ENCODE assay signal across 14 cellular contexts in the genomic region with DNA sequence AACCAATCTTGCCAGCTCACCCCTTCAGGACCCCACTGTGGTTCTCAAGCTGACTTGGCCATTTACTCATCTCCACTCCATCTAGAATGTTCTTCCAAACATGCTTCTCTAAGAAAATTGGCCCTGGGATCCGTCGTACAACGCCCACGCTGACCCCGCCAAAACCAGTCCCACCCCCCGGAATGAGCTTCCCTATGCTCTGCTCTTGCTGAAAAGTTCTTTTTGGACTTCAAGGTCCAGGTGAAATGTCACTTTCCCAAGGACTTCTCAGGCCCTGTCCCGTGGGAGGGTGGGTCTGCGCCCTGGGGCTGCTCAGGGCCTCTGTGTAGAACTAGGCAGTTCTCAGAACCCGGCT. TPM values are rescaled to one million over a fixed set of nuclear protein-coding genes. Genes with fewer than 3 reads are reported as not detected.
A peak's percentile ranks its signal among the peaks of the same experiment; 100 is the strongest.
DNase-seq lines count a peak whose midpoint lies in the region; ATAC-seq, FAIRE-seq and TF ChIP-seq lines count a peak whose summit lies in the region.
"Had no signal": no experiment of that assay in that cellular context is flagged by ENCODE, and none has a peak within 500 bp of the region (broad histone marks: within the 10 kb centered on the region; RNA-seq: fewer than 3 reads in every experiment).

No MANE protein-coding gene starts in this region.

- peaks cover 11% of the 10 kb centered on the region for H3K4me1 ChIP-seq in A549
- peaks cover 13% of the 10 kb centered on the region for H3K4me1 ChIP-seq in GM23248 (ENCODE audit: insufficient read depth)
- H3K4me1 ChIP-seq in mesenchymal stem cell (ENCODE audit: control insufficient read depth, insufficient read depth, low read depth, low read length) = peaks cover 32% of the 10 kb centered on the region

- no peak for TF ChIP-seq POLR2A in A549 (IDR thresholded peaks at IDR 0.05; ENCODE audit: low read length)

- in situ Hi-C loops in GM23248 (cut with MboI) = no loop called here

- no peaks in the 10 kb centered on the region for H3F3A ChIP-seq in GM23248 (ENCODE audit: insufficient read depth)

- no peaks in the 10 kb centered on the region for H3K36me3 Mint-ChIP-seq in activated CD4-positive, alpha-beta memory T cell treated with anti-CD3 and anti-CD28 coated beads, Interleukin-2, amount 10 ng/mL, durations not matched to agents 7 days and 5 days (ENCODE audit: low read depth)

- 92% methylated on average over 9 of the region's 9 CpGs for WGBS in A549 (ENCODE audit: missing lambda C conversion rate)
- 68 to 69% methylated on average over 9 of the region's 9 CpGs for WGBS in GM23248 (ENCODE audit: low coverage in 1 of 2, low lambda C conversion rate in 2 of 2, missing lambda C conversion rate in 2 of 2), 2 experiments
- whole genome bisulfite sequencing in mesenchymal stem cell = 80% methylated on average over 9 of the region's 9 CpGs

- no peak overlapping the region for H2BK5ac ChIP-seq in mesenchymal stem cell (ENCODE audit: low read depth, low read length, poor library complexity, severe bottlenecking)

- H3K9me2 ChIP-seq in GM23248 (ENCODE audit: insufficient read depth) = no peaks in the 10 kb centered on the region

- no peak overlapping the region for H3K4me3 Mint-ChIP-seq in activated CD4-positive, alpha-beta memory T cell treated with anti-CD3 and anti-CD28 coated beads, Interleukin-2, amount 10 ng/mL, durations not matched to agents 7 days and 5 days
- H3K4me3 Mint-ChIP-seq: CD4-positive, alpha-beta T cell had no signal

- TF ChIP-seq CTCF in A549 (IDR thresholded peaks at IDR 0.05) (no peak), WERI-Rb-1 (IDR thresholded peaks at IDR 0.05; ENCODE audit: low read depth, low read length) (no peak)

- peak overlapping the region; percentile 80 for H2AK5ac ChIP-seq in mesenchymal stem cell (ENCODE audit: low read length, severe bottlenecking)

- no peaks in the 10 kb centered on the region for H3K9me3 Mint-ChIP-seq in activated CD4-positive, alpha-beta memory T cell treated with anti-CD3 and anti-CD28 coated beads, Interleukin-2, amount 10 ng/mL, durations not matched to agents 7 days and 5 days
- H3K9me3 Mint-ChIP-seq: CD4-positive, alpha-beta T cell had no signal

- H3K23ac ChIP-seq in mesenchymal stem cell (ENCODE audit: low read length in 2 of 2) = no peak overlapping the region

- H3K4me1 Mint-ChIP-seq in activated CD4-positive, alpha-beta memory T cell treated with anti-CD3 and anti-CD28 coated beads, Interleukin-2, amount 10 ng/mL, durations not matched to agents 7 days and 5 days = peaks cover 4% of the 10 kb centered on the region

- H3K27ac ChIP-seq in A549 = peak overlapping the region; percentile 65 to 84; a peak in 5 of 6 replicates
- no peak overlapping the region for H3K27ac ChIP-seq in GM23248
- peak overlapping the region; percentile 20; the same call in 1 of the 2 replicates for H3K27ac ChIP-seq in WERI-Rb-1
- no peak overlapping the region for H3K27ac ChIP-seq in mesenchymal stem cell (ENCODE audit: low read length, poor library complexity, severe bottlenecking)

- H3K14ac ChIP-seq in mesenchymal stem cell (ENCODE audit: low read length in 2 of 2) = no peak overlapping the region

- no peak for TF ChIP-seq EP300 in A549 (IDR thresholded peaks at IDR 0.05)

- H3K27me3 ChIP-seq in GM23248 (replicated peaks; ENCODE audit: insufficient read depth) (no peaks in the 10 kb centered on the region), WERI-Rb-1 (ENCODE audit: insufficient read depth, low read depth, severe bottlenecking) (no peaks in the 10 kb centered on the region), mesenchymal stem cell (ENCODE audit: control insufficient read depth in 1 of 2, insufficient read depth in 1 of 2, low read length in 2 of 2) (no peaks in the 10 kb centered on the region)

- peak overlapping the region; percentile 96 for H2BK120ac ChIP-seq in mesenchymal stem cell (ENCODE audit: low read depth, low read length)

- peak overlapping the region; percentile 80 for H2BK15ac ChIP-seq in mesenchymal stem cell (ENCODE audit: low read depth, poor library complexity, severe bottlenecking)

- H3K79me2 ChIP-seq in GM23248 (ENCODE audit: insufficient read depth) = no peaks in the 10 kb centered on the region; the same call in 1 of the 2 replicates

- no peak overlapping the region; the same call in 2 of the 3 replicates for H3K4me2 ChIP-seq in A549
- H3K4me2 ChIP-seq in GM23248 (ENCODE audit: unreplicated experiment) = no peak overlapping the region
- no peak overlapping the region for H3K4me2 ChIP-seq in mesenchymal stem cell (ENCODE audit: low read length, poor library complexity, severe bottlenecking)

- no peak for ATAC-seq in A549
- ATAC-seq in GM21717 (IDR thresholded peaks at IDR 0.05; ENCODE audit: unreplicated experiment) = no peak
- ATAC-seq: Right ventricle myocardium inferior had no signal

- TF ChIP-seq RAD21 in A549 (conservative IDR thresholded peaks at IDR 0.05 in 1 of 2, IDR thresholded peaks at IDR 0.05 in 1 of 2) = no peak

- H3K9ac ChIP-seq in GM23248 (no peak overlapping the region), mesenchymal stem cell (ENCODE audit: low read length) (peak overlapping the region; percentile 40)

- H3K27ac Mint-ChIP-seq in activated CD4-positive, alpha-beta memory T cell treated with anti-CD3 and anti-CD28 coated beads, Interleukin-2, amount 10 ng/mL, durations not matched to agents 7 days and 5 days = no peak overlapping the region
- H3K27ac Mint-ChIP-seq: CD4-positive, alpha-beta T cell had no signal

- CTCF ChIA-PET in A549 (lab: Yijun Ruan, JAX) = interaction anchor here (1.1 kb wide), 1 partner anchor 12 kb away, joined by 3 read pairs; no protein-coding TSS in a partner anchor
- CTCF ChIA-PET in activated CD4-positive, alpha-beta memory T cell treated with anti-CD3 and anti-CD28 coated beads, Interleukin-2, amount 10 ng/mL, durations not matched to agents 7 days and 5 days (lab: Charles Lee) = no interaction called here

- peak overlapping the region; percentile 95 to 98 for H3K4ac ChIP-seq in mesenchymal stem cell (ENCODE audit: low read depth in 1 of 2, low read length in 2 of 2)

- H4K20me1 ChIP-seq in GM23248 (ENCODE audit: insufficient read depth) = no peaks in the 10 kb centered on the region

- H3K4me3 ChIP-seq in A549 (no peak overlapping the region), GM23248 (no peak overlapping the region), WERI-Rb-1 (ENCODE audit: low read depth, low read length) (no peak overlapping the region), mesenchymal stem cell (ENCODE audit: insufficient read depth in 1 of 2, low read depth in 1 of 2, low read length in 2 of 2) (no peak overlapping the region)

- H4K8ac ChIP-seq in mesenchymal stem cell (ENCODE audit: low read length) = peak overlapping the region; percentile 97

- no peak overlapping the region for H2AFZ ChIP-seq in GM23248
- no peak overlapping the region for H2AFZ ChIP-seq in mesenchymal stem cell (ENCODE audit: low read depth, low read length)

- DNase-seq in A549 (ENCODE audit: low read depth in 1 of 2, low spot score in 1 of 2) (no peak), GM23248 (peak; percentile 38), WERI-Rb-1 (no peak), mesenchymal stem cell (no peak), H4 (ENCODE audit: low spot score) (no peak), iPS-NIHi7 (ENCODE audit: extremely low spot score) (no peak)
- DNase-seq in activated CD4-positive, alpha-beta memory T cell treated with anti-CD3 and anti-CD28 coated beads, Interleukin-2, amount 10 ng/mL, durations not matched to agents 7 days and 5 days = no peak
- DNase-seq: CD4-positive, alpha-beta T cell; NCI-H1105; NCI-H1694 treated with DMSO at 0.1 percent for 48 hours; NCI-H2107; NCI-H2227 treated with DMSO at 0.1 percent for 48 hours had no signal

- FAIRE-seq in A549 (lab: Jason Lieb, UNC) = no peak

- peak overlapping the region; percentile 99 for H4K91ac ChIP-seq in mesenchymal stem cell (ENCODE audit: low read length)

- POLR2A ChIA-PET in A549 (lab: Yijun Ruan, JAX) = no interaction called here
- POLR2A ChIA-PET in activated CD4-positive, alpha-beta memory T cell treated with anti-CD3 and anti-CD28 coated beads, Interleukin-2, amount 10 ng/mL, durations not matched to agents 7 days and 5 days (lab: Charles Lee) = interaction anchor here (0.6 kb wide), 1 partner anchor 21 kb away, joined by 3 read pairs; no protein-coding TSS in a partner anchor

- peak overlapping the region; percentile 97 to 98 for H3K18ac ChIP-seq in mesenchymal stem cell (ENCODE audit: low read depth in 1 of 2, low read length in 2 of 2)

- H3K27me3 Mint-ChIP-seq in activated CD4-positive, alpha-beta memory T cell treated with anti-CD3 and anti-CD28 coated beads, Interleukin-2, amount 10 ng/mL, durations not matched to agents 7 days and 5 days = no peaks in the 10 kb centered on the region
- H3K27me3 Mint-ChIP-seq: CD4-positive, alpha-beta T cell had no signal

- H3K36me3 ChIP-seq in GM23248 (ENCODE audit: low read depth) (no peaks in the 10 kb centered on the region), WERI-Rb-1 (peaks cover 3% of the 10 kb centered on the region), mesenchymal stem cell (ENCODE audit: control insufficient read depth in 1 of 2, insufficient read depth in 2 of 2, low read depth in 1 of 2, low read length in 2 of 2) (no peaks in the 10 kb centered on the region)

- H3K79me1 ChIP-seq in mesenchymal stem cell (replicated peaks; ENCODE audit: low read length, poor library complexity, severe bottlenecking) = no peaks in the 10 kb centered on the region

- H3K9me3 ChIP-seq in A549 (no peaks in the 10 kb centered on the region), GM23248 (ENCODE audit: low read depth) (no peaks in the 10 kb centered on the region), WERI-Rb-1 (ENCODE audit: severe bottlenecking) (no peaks in the 10 kb centered on the region), mesenchymal stem cell (ENCODE audit: control insufficient read depth, low read length) (no peaks in the 10 kb centered on the region)

- peak overlapping the region; percentile 91 to 99 for H2BK12ac ChIP-seq in mesenchymal stem cell (ENCODE audit: low read length in 2 of 2)

TF ChIP-seq in A549, 52 proteins besides CTCF, POLR2A, EP300 and RAD21 (continues in another document):
- TF ChIP-seq NPAS2 (CRISPR knock-in tag; IDR thresholded peaks at IDR 0.05; ENCODE audit: borderline replicate concordance) = no peak

RNA-seq across cellular contexts. Expression of gene NOL4L, which starts 9.9 kb away (rescaled TPM):
- polyA plus RNA-seq in A549 (2011; rRNA removed) (9.5 and 10.2 TPM in 2 replicates), A549 (2017; fragmentation: RNase III; extraction: RNeasy Plus Mini Kit Qiagen cat#74134 plus additional on column Dnase treatment) (11.8 to 13.8 TPM (median 11.8 TPM) in 3 replicates), GM23248 (2016; fragmentation: Nextera tagmentation; extraction: Ambion mirVana) (7.9 and 8.3 TPM in 2 replicates)
- 13.2 and 16.4 TPM in 2 replicates for polyA plus RNA-seq in A549 (2012; cell fraction: cytosol; rRNA removed)
- 27.6 and 32.9 TPM in 2 replicates for polyA plus RNA-seq in A549 (2012; cell fraction: nucleus; rRNA removed)
- polyA minus RNA-seq in A549 (2011; rRNA and poly(A)+ RNA removed) = 10.0 and 15.0 TPM in 2 replicates
- total RNA-seq in GM23248 (2014; rRNA removed; shearing (Covaris generic)) = 5.2 and 8.7 TPM in 2 replicates
- 34.4 TPM for polyA plus RNA-seq in mesenchymal stem cell (2013, experiment 1 of 2)
- polyA plus RNA-seq in mesenchymal stem cell (2013, experiment 2 of 2) = 33.5 TPM
- total RNA-seq in H4 (2014; rRNA removed; shearing (Covaris generic)) = 10.6 and 13.0 TPM in 2 replicates
- total RNA-seq in activated CD4-positive, alpha-beta memory T cell treated with anti-CD3 and anti-CD28 coated beads, Interleukin-2, amount 10 ng/mL, durations not matched to agents 7 days and 5 days = 10 to 100 TPM; 17.1 to 19.1 TPM

Comparison
In these comparisons a context has a peak if more than half of its experiments do, and no peak if none do; other contexts are left out.
1. H3K27ac ChIP-seq: peak in A549 (2 of 2) and WERI-Rb-1 (single experiment); none in GM23248 (single experiment) and mesenchymal stem cell (single experiment).